14 cellular contexts compared by ENCODE assay signal in the genomic region with DNA sequence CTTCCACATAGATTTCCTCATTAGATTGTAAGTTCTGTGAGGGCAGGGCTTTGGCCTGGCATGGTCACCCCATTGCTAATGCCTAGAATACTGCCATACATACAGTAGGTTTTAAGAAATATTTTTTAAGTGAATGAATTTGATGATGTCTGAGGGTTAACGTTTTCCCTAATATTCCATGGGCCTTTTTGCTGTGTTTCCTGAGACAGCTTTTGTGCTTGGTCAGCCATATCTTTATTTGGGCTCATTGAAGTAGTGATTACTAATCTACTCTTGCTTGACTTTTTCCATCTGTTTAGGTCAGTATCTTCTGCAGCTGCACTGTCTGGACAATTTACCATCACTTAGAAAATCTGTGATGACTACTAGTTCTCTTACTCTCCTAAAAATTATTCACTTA. TPM values are rescaled to one million over a fixed set of nuclear protein-coding genes. Genes with fewer than 3 reads are reported as not detected.
DNase-seq lines count a peak whose midpoint lies in the region; ATAC-seq, FAIRE-seq and TF ChIP-seq lines count a peak whose summit lies in the region.
"Had no signal": no experiment of that assay in that cellular context is flagged by ENCODE, and none has a peak within 500 bp of the region (broad histone marks: within the 10 kb centered on the region; RNA-seq: fewer than 3 reads in every experiment).

No MANE protein-coding gene starts in this region.

- H2AFZ ChIP-seq in keratinocyte (ENCODE audit: control insufficient read depth, low read length), result no peak overlapping the region
- H2AFZ ChIP-seq: PC-9 had no signal

- CTCF ChIA-PET in activated CD8-positive, alpha-beta T cell treated with anti-CD3 and anti-CD28 coated beads, Interleukin-2, amount 10 ng/mL, durations not matched to agents 7 days and 5 days (lab: Charles Lee), result interaction anchor here (1.4 to 15.9 kb wide), 4 partner anchors 21 to 44 kb away, joined by 3 to 210 read pairs (median 4); no protein-coding TSS in a partner anchor

- no peaks in the 10 kb centered on the region for H3K36me3 ChIP-seq in cardiac muscle cell
- peaks cover 0 to 17% of the 10 kb centered on the region in 2 experiments for H3K36me3 ChIP-seq in keratinocyte (ENCODE audit: control insufficient read depth in 2 of 2, extremely low read depth in 1 of 2, insufficient read depth in 2 of 2, low read length in 2 of 2)
- H3K36me3 ChIP-seq in suprapubic skin, result peaks cover 13% of the 10 kb centered on the region
- peaks cover 0 to 4% of the 10 kb centered on the region in 2 donors for H3K36me3 ChIP-seq in small intestine (ENCODE audit: control insufficient read depth in 2 of 2, insufficient read depth in 2 of 2, low read length in 2 of 2)
- H3K36me3 ChIP-seq: vagina had no signal

- peaks cover 70% of the 10 kb centered on the region for H3K4me1 Mint-ChIP-seq in activated CD8-positive, alpha-beta T cell treated with anti-CD3 and anti-CD28 coated beads, Interleukin-2, amount 10 ng/mL, durations not matched to agents 7 days and 5 days (ENCODE audit: low read depth)

- POLR2A ChIA-PET in activated CD8-positive, alpha-beta T cell treated with anti-CD3 and anti-CD28 coated beads, Interleukin-2, amount 10 ng/mL, durations not matched to agents 7 days and 5 days (lab: Charles Lee), result interaction anchor here (0.9 to 14.0 kb wide), 4 partner anchors 10 to 33 kb away, joined by 4 to 310 read pairs (median 87); no protein-coding TSS in a partner anchor

- no peak for ATAC-seq in activated CD8-positive, alpha-beta T cell treated with anti-CD3 and anti-CD28 coated beads, Interleukin-2, amount 10 ng/mL, durations not matched to agents 7 days and 5 days
- ATAC-seq: esophagus mucosa had no signal

- DNase-seq in cardiac muscle cell (ENCODE audit: low read depth in 1 of 2, low spot score in 1 of 2) (no peak), cardiac septum (ENCODE audit: low spot score) (no peak), keratinocyte (ENCODE audit: low read depth, low spot score) (no peak), suprapubic skin (ENCODE audit: low spot score in 2 of 2) (peak; percentile 11 to 13), HK-2 (ENCODE audit: unreplicated experiment) (no peak), NCI-H1694 (lab: John Stamatoyannopoulos, UW) (no peak), small intestine (no peak)
- DNase-seq in activated CD8-positive, alpha-beta T cell treated with anti-CD3 and anti-CD28 coated beads, Interleukin-2, amount 10 ng/mL, durations not matched to agents 7 days and 5 days, result no peak
- DNase-seq: C1 segment of cervical spinal cord, NCI-H1930, PC-9 had no signal

- TF ChIP-seq POLR2A in suprapubic skin (IDR thresholded peaks at IDR 0.05), result no peak

- H3K27me3 Mint-ChIP-seq in activated CD8-positive, alpha-beta T cell treated with anti-CD3 and anti-CD28 coated beads, Interleukin-2, amount 10 ng/mL, durations not matched to agents 7 days and 5 days (ENCODE audit: low read depth), result no peaks in the 10 kb centered on the region

- no peak overlapping the region for H3K9ac ChIP-seq in keratinocyte (ENCODE audit: control insufficient read depth, extremely low read depth, insufficient read depth, low read length)

- H3K9me3 Mint-ChIP-seq in activated CD8-positive, alpha-beta T cell treated with anti-CD3 and anti-CD28 coated beads, Interleukin-2, amount 10 ng/mL, durations not matched to agents 7 days and 5 days (ENCODE audit: insufficient read depth), result no peaks in the 10 kb centered on the region

- dilution Hi-C loops in keratinocyte (cut with MboI; ENCODE audit: extremely low pct_ligation_motif_present, low sequenced_read_pairs), result no loop called here

- H3K9me3 ChIP-seq in cardiac muscle cell (ENCODE audit: low read depth), result no peaks in the 10 kb centered on the region
- H3K9me3 ChIP-seq in keratinocyte (ENCODE audit: control insufficient read depth, low read depth, low read length), result no peaks in the 10 kb centered on the region
- no peaks in the 10 kb centered on the region for H3K9me3 ChIP-seq in suprapubic skin
- no peaks in the 10 kb centered on the region for H3K9me3 ChIP-seq in small intestine (ENCODE audit: control insufficient read depth, low read depth)
- H3K9me3 ChIP-seq: vagina had no signal

- H3K27me3 ChIP-seq in cardiac muscle cell (no peaks in the 10 kb centered on the region), keratinocyte (ENCODE audit: control insufficient read depth, extremely low read depth, insufficient read depth, low read length) (no peaks in the 10 kb centered on the region), suprapubic skin (no peaks in the 10 kb centered on the region), small intestine (ENCODE audit: control insufficient read depth in 2 of 2, insufficient read depth in 2 of 2, low read length in 2 of 2) (no peaks in the 10 kb centered on the region)
- H3K27me3 ChIP-seq: vagina had no signal

- H3K9me1 ChIP-seq in keratinocyte (ENCODE audit: control insufficient read depth, extremely low read depth, insufficient read depth, low read length), result no peaks in the 10 kb centered on the region

- H3K27ac Mint-ChIP-seq in activated CD8-positive, alpha-beta T cell treated with anti-CD3 and anti-CD28 coated beads, Interleukin-2, amount 10 ng/mL, durations not matched to agents 7 days and 5 days, result no peak overlapping the region

- intact Hi-C loops in cardiac septum (cut with DNase I), result no loop called here

- H3K4me3 Mint-ChIP-seq in activated CD8-positive, alpha-beta T cell treated with anti-CD3 and anti-CD28 coated beads, Interleukin-2, amount 10 ng/mL, durations not matched to agents 7 days and 5 days, result peak overlapping the region; percentile 67

- peaks cover 58% of the 10 kb centered on the region for H3K36me3 Mint-ChIP-seq in activated CD8-positive, alpha-beta T cell treated with anti-CD3 and anti-CD28 coated beads, Interleukin-2, amount 10 ng/mL, durations not matched to agents 7 days and 5 days (ENCODE audit: low read depth)

- TF ChIP-seq CTCF in cardiac muscle cell (IDR thresholded peaks at IDR 0.05; ENCODE audit: low read depth, low read length), result no peak
- no peak for TF ChIP-seq CTCF in keratinocyte (optimal IDR thresholded peaks at IDR 0.05 in 1 of 3, IDR thresholded peaks at IDR 0.05 in 1 of 3, conservative IDR thresholded peaks at IDR 0.05 in 1 of 3; ENCODE audit: extremely low read depth in 1 of 3, insufficient read depth in 2 of 3, low read length in 3 of 3)
- no peak for TF ChIP-seq CTCF in suprapubic skin (IDR thresholded peaks at IDR 0.05)

- peak overlapping the region; percentile 53 for H3K27ac ChIP-seq in cardiac muscle cell
- no peak overlapping the region for H3K27ac ChIP-seq in keratinocyte (ENCODE audit: control insufficient read depth, insufficient read depth, low read length)
- H3K27ac ChIP-seq in suprapubic skin, result no peak overlapping the region
- H3K27ac ChIP-seq in small intestine (ENCODE audit: low read depth in 1 of 2, low read length in 1 of 2), result no peak overlapping the region
- H3K27ac ChIP-seq: PC-9, vagina had no signal

- TF ChIP-seq EP300 in suprapubic skin (IDR thresholded peaks at IDR 0.05), result no peak

- peak overlapping the region; percentile 12 for H3K4me2 ChIP-seq in keratinocyte (ENCODE audit: control insufficient read depth, extremely low read depth, insufficient read depth, low read depth, low read length)

- WGBS in suprapubic skin, result 5% methylated on average over 1 of the region's 1 CpG
- 20 to 50% (median 33%) methylated on average over 1 of the region's 1 CpG for WGBS in small intestine, 3 donors

- FAIRE-seq in keratinocyte (lab: Jason Lieb, UNC) (no peak), small intestine (lab: Jason Lieb, UNC) (no peak)

- H3K4me1 ChIP-seq in cardiac muscle cell (ENCODE audit: low read depth), result peaks cover 24% of the 10 kb centered on the region
- H3K4me1 ChIP-seq in keratinocyte (ENCODE audit: control insufficient read depth, extremely low read depth, insufficient read depth, low read length), result peaks cover 27% of the 10 kb centered on the region
- H3K4me1 ChIP-seq in suprapubic skin, result peaks cover 70% of the 10 kb centered on the region
- peaks cover 4 to 5% of the 10 kb centered on the region in 2 donors for H3K4me1 ChIP-seq in small intestine (ENCODE audit: control insufficient read depth in 2 of 2, insufficient read depth in 1 of 2, low read depth in 1 of 2, low read length in 1 of 2)

- peaks cover 48% of the 10 kb centered on the region for H4K20me1 ChIP-seq in keratinocyte (ENCODE audit: control insufficient read depth, extremely low read depth, insufficient read depth, low read length)

- H3K79me2 ChIP-seq in keratinocyte (ENCODE audit: control insufficient read depth, insufficient read depth, low read length), result peaks cover 78% of the 10 kb centered on the region

- H3K4me3 ChIP-seq in cardiac muscle cell, result no peak overlapping the region
- H3K4me3 ChIP-seq in keratinocyte (ENCODE audit: control insufficient read depth in 2 of 3, extremely low read depth in 1 of 3, insufficient read depth in 2 of 3, low read depth in 1 of 3, low read length in 3 of 3), result no peak overlapping the region
- H3K4me3 ChIP-seq in suprapubic skin, result peak overlapping the region; percentile 22
- no peak overlapping the region for H3K4me3 ChIP-seq in small intestine (ENCODE audit: low read depth in 1 of 2, low read length in 2 of 2)
- H3K4me3 ChIP-seq: PC-9, vagina had no signal

RNA-seq across cellular contexts. Expression of a gene that starts 3.5 kb away (rescaled TPM):
- total RNA-seq in cardiac muscle cell (140 and 167 TPM in 2 replicates), cardiac septum (164 TPM), suprapubic skin (100 to 1,000 TPM; 108 to 223 (median 200) TPM)
- polyA plus RNA-seq in cardiac muscle cell (72.0 and 76.7 TPM in 2 replicates), keratinocyte (291 to 499 TPM (median 312 TPM) in 3 replicates), small intestine (100 to 1,000 TPM; 175 to 246 (median 225) TPM)
- 100 to 1,000 TPM; 365 to 389 TPM for total RNA-seq in activated CD8-positive, alpha-beta T cell treated with anti-CD3 and anti-CD28 coated beads, Interleukin-2, amount 10 ng/mL, durations not matched to agents 7 days and 5 days
- 195 TPM for polyA plus RNA-seq in keratinocyte (2011; ENCODE audit: low read depth)
- polyA plus RNA-seq in keratinocyte (2011; cell fraction: cytosol; rRNA removed), result 242 and 602 TPM in 2 replicates
- polyA plus RNA-seq in keratinocyte (2011; cell fraction: nucleus; rRNA removed), result 229 and 267 TPM in 2 replicates
- polyA plus RNA-seq in keratinocyte (2012; ENCODE audit: low replicate concordance), result 281 and 347 TPM in 2 replicates
- 179 to 521 TPM (median 360 TPM) in 3 replicates for polyA minus RNA-seq in keratinocyte
- 262 TPM for polyA minus RNA-seq in keratinocyte (2011; cell fraction: cytosol; rRNA and poly(A)+ RNA removed)
- 79.0 and 142 TPM in 2 replicates for polyA minus RNA-seq in keratinocyte (2011; cell fraction: nucleus; rRNA and poly(A)+ RNA removed)

RNA-seq across cellular contexts. Expression of a gene that starts 54.6 kb away (rescaled TPM):
- total RNA-seq in cardiac muscle cell (not detected in 2 replicates), cardiac septum (not detected), suprapubic skin (not detected)
- polyA plus RNA-seq in cardiac muscle cell (not detected in 2 replicates), keratinocyte (not detected in 3 replicates), small intestine (10 to 100 TPM in 1 of 3 donors, 1 to 10 TPM in 1, under 1 TPM in 1; 0.64 to 30.6 (median 8.1) TPM)
- total RNA-seq in activated CD8-positive, alpha-beta T cell treated with anti-CD3 and anti-CD28 coated beads, Interleukin-2, amount 10 ng/mL, durations not matched to agents 7 days and 5 days, result not detected
- polyA plus RNA-seq in keratinocyte (2011; ENCODE audit: low read depth), result not detected
- not detected in 2 replicates for polyA plus RNA-seq in keratinocyte (2011; cell fraction: cytosol; rRNA removed)
- polyA plus RNA-seq in keratinocyte (2011; cell fraction: nucleus; rRNA removed), result not detected in 2 replicates
- not detected in 2 replicates for polyA plus RNA-seq in keratinocyte (2012; ENCODE audit: low replicate concordance)
- not detected in 3 replicates for polyA minus RNA-seq in keratinocyte
- polyA minus RNA-seq in keratinocyte (2011; cell fraction: cytosol; rRNA and poly(A)+ RNA removed), result not detected
- polyA minus RNA-seq in keratinocyte (2011; cell fraction: nucleus; rRNA and poly(A)+ RNA removed), result not detected in 2 replicates
- total RNA-seq: esophagus mucosa, kidney epithelial cell, PC-9, vagina had no signal

Comparison
In these comparisons a context has a peak if more than half of its experiments do, and no peak if none do; other contexts are left out.
1. DNase-seq: peak in suprapubic skin (2 of 2); none in cardiac muscle cell (0 of 2), cardiac septum (single experiment), activated CD8-positive, alpha-beta T cell treated with anti-CD3 and anti-CD28 coated beads, Interleukin-2, amount 10 ng/mL, durations not matched to agents 7 days and 5 days (single experiment), keratinocyte (single experiment), HK-2 (single experiment), NCI-H1694 (single experiment) and small intestine (single experiment).